In genomic region chr17:4530799-4531730, GRCh38 we compare ENCODE assay signal across 15 cellular contexts. TPM values are rescaled to one million over a fixed set of nuclear protein-coding genes. Genes with fewer than 3 reads are reported as not detected.
DNase-seq lines count a peak whose midpoint lies in the region; ATAC-seq, FAIRE-seq and TF ChIP-seq lines count a peak whose summit lies in the region.
"Had no signal": no experiment of that assay in that cellular context is flagged by ENCODE, and none has a peak within 500 bp of the region (broad histone marks: within the 10 kb centered on the region; RNA-seq: fewer than 3 reads in every experiment).

No MANE protein-coding gene starts in this region.

- H3K4me3 ChIP-seq in BLaER1 (no peak overlapping the region), K562 (no peak overlapping the region)
- H3K4me3 ChIP-seq: pancreas had no signal

- no peak for TF ChIP-seq POLR2A in K562 (conservative IDR thresholded peaks at IDR 0.05)

- DNase-seq in K562 (ENCODE audit: extremely low read depth in 1 of 4, low spot score in 3 of 4) (no peak), iris pigment epithelial cell (ENCODE audit: low read depth) (peak; percentile 16), pulmonary artery endothelial cell (ENCODE audit: low read depth, low spot score) (peak; percentile 97)
- DNase-seq in stimulated activated CD4-positive, alpha-beta T cell treated with anti-CD3 and anti-CD28 coated beads, Interleukin-15, amount 100 ng/mL, for 24 hours: no peak
- DNase-seq: CD8-positive, alpha-beta memory T cell; Kasumi-1; NCI-H1436; pancreas; stimulated activated naive CD8-positive, alpha-beta T cell treated with anti-CD3 and anti-CD28 coated beads, Interleukin-15, Interleukin-2, amounts not matched to agents 100 U/mL and 50 U/mL, for 24 hours had no signal

- H3K9me1 ChIP-seq in K562 (ENCODE audit: control insufficient read depth, insufficient read depth, low read length): no peaks in the 10 kb centered on the region

- H3K4me1 ChIP-seq in BLaER1 (peaks cover 78% of the 10 kb centered on the region), K562 (replicated peaks in 1 of 2; ENCODE audit: control insufficient read depth in 2 of 2, insufficient read depth in 2 of 2, low read length in 2 of 2) (peaks cover 0 to 36% of the 10 kb centered on the region in 2 experiments; a peak in 3 of 5 replicates)
- H3K4me1 ChIP-seq: pancreas had no signal

- H3K27me3 ChIP-seq in BLaER1 (no peaks in the 10 kb centered on the region), K562 (ENCODE audit: control insufficient read depth in 2 of 2, insufficient read depth in 2 of 2, low read length in 2 of 2) (peaks cover 0 to 22% of the 10 kb centered on the region in 2 experiments; a peak in 4 of 5 replicates)
- H3K27me3 ChIP-seq: pancreas had no signal

- ATAC-seq in K562 (no peak), HG02759 (IDR thresholded peaks at IDR 0.05; ENCODE audit: unreplicated experiment) (no peak), HG03025 (IDR thresholded peaks at IDR 0.05; ENCODE audit: low FRiP score, unreplicated experiment) (no peak), HG02981 (IDR thresholded peaks at IDR 0.05; ENCODE audit: unreplicated experiment) (no peak)
- ATAC-seq: pancreas; stimulated activated naive CD8-positive, alpha-beta T cell treated with anti-CD3 and anti-CD28 coated beads, Interleukin-15, Interleukin-2, amounts not matched to agents 100 U/mL and 50 U/mL, for 24 hours had no signal

- CTCF ChIA-PET in K562 (lab: Yijun Ruan, JAX; ENCODE audit: low intra/inter-chr PET ratio): no interaction called here

- H3K79me2 ChIP-seq in K562 (ENCODE audit: control insufficient read depth, insufficient read depth, low read length): no peaks in the 10 kb centered on the region

- POLR2A ChIA-PET in K562 (lab: Yijun Ruan, JAX): no interaction called here

- TF ChIP-seq EP300 in K562 (IDR thresholded peaks at IDR 0.05; ENCODE audit: low read length): no peak

- FAIRE-seq in K562 (lab: Jason Lieb, UNC): no peak
- FAIRE-seq: pancreas had no signal

- no peaks in the 10 kb centered on the region for H3K9me3 ChIP-seq in BLaER1
- H3K9me3 ChIP-seq in K562 (replicated peaks; ENCODE audit: control insufficient read depth, insufficient read depth, low read depth, low read length): no peaks in the 10 kb centered on the region
- H3K9me3 ChIP-seq: pancreas had no signal

- no peak for TF ChIP-seq CTCF in K562 (IDR thresholded peaks at IDR 0.05 in 2 of 3, conservative IDR thresholded peaks at IDR 0.05 in 1 of 3; ENCODE audit: insufficient read depth in 2 of 3, low read depth in 1 of 3, low read length in 3 of 3)

- in situ Hi-C loops in K562 (cut with MboI): no loop called here

- H3K36me3 ChIP-seq in BLaER1: peaks cover 11% of the 10 kb centered on the region; the same call in 1 of the 2 replicates
- H3K36me3 ChIP-seq in K562 (ENCODE audit: control insufficient read depth, insufficient read depth, low read length): no peaks in the 10 kb centered on the region
- H3K36me3 ChIP-seq: pancreas had no signal

- H4K20me1 ChIP-seq in BLaER1: peaks cover 12% of the 10 kb centered on the region; the same call in 1 of the 2 replicates
- H4K20me1 ChIP-seq in K562 (replicated peaks; ENCODE audit: control insufficient read depth, insufficient read depth, low read length): peaks cover 7% of the 10 kb centered on the region; the same call in 1 of the 2 replicates

- no TSS peak for BruUV-seq in K562 (replicated peaks; lab: Mats Ljungman, UMichigan)

- H3K9ac ChIP-seq in BLaER1 (no peak overlapping the region), K562 (ENCODE audit: insufficient read depth in 1 of 2, low read depth in 2 of 2, low read length in 2 of 2) (no peak overlapping the region; a peak in 1 of 4 replicates)

- H3K4me2 ChIP-seq in BLaER1 (peak overlapping the region; percentile 57), K562 (ENCODE audit: insufficient read depth, low read length) (no peak overlapping the region)

- WGBS in K562 (ENCODE audit: insufficient coverage, low coverage, missing lambda C conversion rate): 28% methylated on average over 22 of the region's 30 CpGs

- intact Hi-C loops in K562 (cut with micrococcal nuclease): no loop called here

- peak overlapping the region; percentile 26; the same call in 1 of the 2 replicates for H3K27ac ChIP-seq in BLaER1
- H3K27ac ChIP-seq in K562 (ENCODE audit: extremely low read depth, low read depth, low read length): no peak overlapping the region
- H3K27ac ChIP-seq: pancreas had no signal

- no peak for TF ChIP-seq RAD21 in K562 (CRISPR knock-in tag; conservative IDR thresholded peaks at IDR 0.05 in 1 of 2, IDR thresholded peaks at IDR 0.05 in 1 of 2)

- H2AFZ ChIP-seq in K562 (ENCODE audit: low read depth, low read length): no peak overlapping the region

RNA-seq across cellular contexts. Expression of gene MYBBP1A, which starts 24.1 kb away (rescaled TPM):
- total RNA-seq in K562 (2011; cell fraction: chromatin; rRNA removed; ENCODE audit: low replicate concordance): 95.2 and 270 TPM in 2 replicates
- 174 and 191 TPM in 2 replicates for total RNA-seq in K562 (2011; cell fraction: nucleolus; rRNA removed)
- total RNA-seq in K562 (2011; cell fraction: nucleoplasm; rRNA removed): 98.3 and 111 TPM in 2 replicates
- total RNA-seq in K562 (2014; rRNA removed) (109 and 132 TPM in 2 replicates), K562 (2014; rRNA removed; fragmentation: Illumina TruSeq; extraction: Trizol) (19.8 and 23.3 TPM in 2 replicates), K562 (2015; rRNA removed; fragmentation: Illumina TruSeq; extraction: Trizol) (47.2 and 47.6 TPM in 2 replicates), K562 (2021) (107 and 114 TPM in 2 replicates), pulmonary artery endothelial cell (64.8 and 76.2 TPM in 2 replicates)
- polyA plus RNA-seq in K562 (2011; rRNA removed) (17.7 and 32.4 TPM in 2 replicates), K562 (2014; fragmentation: Illumina TruSeq; extraction: Trizol) (70.7 and 73.8 TPM in 2 replicates), K562 (2014; fragmentation: Nextera tagmentation; extraction: Ambion mirVana) (1 to 10 TPM; 2.0 to 2.4 TPM), K562 (2014; rRNA removed) (69.7 and 77.2 TPM in 2 replicates)
- polyA plus RNA-seq in K562 (2011; cell fraction: cytosol; rRNA removed): 16.3 and 33.1 TPM in 2 replicates
- polyA plus RNA-seq in K562 (2011; cell fraction: nucleus; rRNA removed): 131 and 209 TPM in 2 replicates
- 37.2 and 61.4 TPM in 2 replicates for polyA plus RNA-seq in K562 (2012)
- polyA minus RNA-seq in K562 (2011; rRNA and poly(A)+ RNA removed): 23.5 and 30.7 TPM in 2 replicates
- polyA minus RNA-seq in K562 (2011; cell fraction: cytosol; rRNA and poly(A)+ RNA removed): 53.6 and 56.5 TPM in 2 replicates
- polyA minus RNA-seq in K562 (2011; cell fraction: nucleus; rRNA and poly(A)+ RNA removed): 54.6 and 62.6 TPM in 2 replicates

RNA-seq across cellular contexts. Expression of gene GGT6, which starts 29.3 kb away (rescaled TPM):
- total RNA-seq in K562 (2011; cell fraction: chromatin; rRNA removed; ENCODE audit: low replicate concordance): not detected in 2 replicates
- total RNA-seq in K562 (2011; cell fraction: nucleolus; rRNA removed): not detected in 2 replicates
- total RNA-seq in K562 (2011; cell fraction: nucleoplasm; rRNA removed): not detected in 2 replicates
- total RNA-seq in K562 (2014; rRNA removed) (not detected in 2 replicates), K562 (2014; rRNA removed; fragmentation: Illumina TruSeq; extraction: Trizol) (not detected in 2 replicates), K562 (2015; rRNA removed; fragmentation: Illumina TruSeq; extraction: Trizol) (not detected in 2 replicates), K562 (2021) (0.09 TPM in 1 of 2 replicates, not detected in the other), pulmonary artery endothelial cell (not detected in 2 replicates)
- polyA plus RNA-seq in K562 (2011; rRNA removed) (not detected in 2 replicates), K562 (2014; fragmentation: Illumina TruSeq; extraction: Trizol) (not detected in 2 replicates), K562 (2014; fragmentation: Nextera tagmentation; extraction: Ambion mirVana) (not detected), K562 (2014; rRNA removed) (0.42 TPM in 1 of 2 replicates, not detected in the other)
- polyA plus RNA-seq in K562 (2011; cell fraction: cytosol; rRNA removed): not detected in 2 replicates
- polyA plus RNA-seq in K562 (2011; cell fraction: nucleus; rRNA removed): not detected in 2 replicates
- polyA plus RNA-seq in K562 (2012): not detected in 2 replicates
- not detected in 2 replicates for polyA minus RNA-seq in K562 (2011; rRNA and poly(A)+ RNA removed)
- polyA minus RNA-seq in K562 (2011; cell fraction: cytosol; rRNA and poly(A)+ RNA removed): not detected in 2 replicates
- not detected in 2 replicates for polyA minus RNA-seq in K562 (2011; cell fraction: nucleus; rRNA and poly(A)+ RNA removed)
- total RNA-seq: CD8-positive, alpha-beta memory T cell; T-helper 2 cell treated with Interferon-gamma antibody and Interleukin-4, amounts not matched to agents 100 ng/mL and 5 ng/mL, for 36 hours had no signal
- polyA plus RNA-seq: AG04450; CD8-positive, alpha-beta memory T cell had no signal

RNA-seq across cellular contexts. Expression of gene SPNS2, which starts 32.4 kb away (rescaled TPM):
- not detected in 2 replicates for total RNA-seq in K562 (2011; cell fraction: chromatin; rRNA removed; ENCODE audit: low replicate concordance)
- not detected in 2 replicates for total RNA-seq in K562 (2011; cell fraction: nucleolus; rRNA removed)
- total RNA-seq in K562 (2011; cell fraction: nucleoplasm; rRNA removed): not detected in 2 replicates
- total RNA-seq in K562 (2014; rRNA removed) (not detected in 2 replicates), K562 (2014; rRNA removed; fragmentation: Illumina TruSeq; extraction: Trizol) (not detected in 2 replicates), K562 (2015; rRNA removed; fragmentation: Illumina TruSeq; extraction: Trizol) (not detected in 2 replicates), K562 (2021) (0.07 TPM in 1 of 2 replicates, not detected in the other), pulmonary artery endothelial cell (6.2 and 6.8 TPM in 2 replicates)
- polyA plus RNA-seq in K562 (2011; rRNA removed) (0.06 TPM in 1 of 2 replicates, not detected in the other), K562 (2014; fragmentation: Illumina TruSeq; extraction: Trizol) (not detected in 2 replicates), K562 (2014; fragmentation: Nextera tagmentation; extraction: Ambion mirVana) (not detected), K562 (2014; rRNA removed) (not detected in 2 replicates)
- polyA plus RNA-seq in K562 (2011; cell fraction: cytosol; rRNA removed): 0.03 and 0.07 TPM in 2 replicates
- polyA plus RNA-seq in K562 (2011; cell fraction: nucleus; rRNA removed): not detected in 2 replicates
- polyA plus RNA-seq in K562 (2012): 0.12 and 0.76 TPM in 2 replicates
- not detected in 2 replicates for polyA minus RNA-seq in K562 (2011; rRNA and poly(A)+ RNA removed)
- not detected in 2 replicates for polyA minus RNA-seq in K562 (2011; cell fraction: cytosol; rRNA and poly(A)+ RNA removed)
- polyA minus RNA-seq in K562 (2011; cell fraction: nucleus; rRNA and poly(A)+ RNA removed): not detected in 2 replicates
- polyA plus RNA-seq: AG04450 had no signal

RNA-seq across cellular contexts. Expression of gene SMTNL2, which starts 53.3 kb away (rescaled TPM):
- not detected in 2 replicates for total RNA-seq in K562 (2011; cell fraction: chromatin; rRNA removed; ENCODE audit: low replicate concordance)
- not detected in 2 replicates for total RNA-seq in K562 (2011; cell fraction: nucleolus; rRNA removed)
- total RNA-seq in K562 (2011; cell fraction: nucleoplasm; rRNA removed): not detected in 2 replicates
- total RNA-seq in K562 (2014; rRNA removed) (not detected in 2 replicates), K562 (2014; rRNA removed; fragmentation: Illumina TruSeq; extraction: Trizol) (not detected in 2 replicates), K562 (2015; rRNA removed; fragmentation: Illumina TruSeq; extraction: Trizol) (not detected in 2 replicates), K562 (2021) (not detected in 2 replicates), pulmonary artery endothelial cell (not detected in 2 replicates)
- polyA plus RNA-seq in K562 (2011; rRNA removed) (0.04 TPM in 1 of 2 replicates, not detected in the other), K562 (2014; fragmentation: Illumina TruSeq; extraction: Trizol) (not detected in 2 replicates), K562 (2014; fragmentation: Nextera tagmentation; extraction: Ambion mirVana) (not detected), K562 (2014; rRNA removed) (not detected in 2 replicates)
- not detected in 2 replicates for polyA plus RNA-seq in K562 (2011; cell fraction: cytosol; rRNA removed)
- polyA plus RNA-seq in K562 (2011; cell fraction: nucleus; rRNA removed): not detected in 2 replicates
- polyA plus RNA-seq in K562 (2012): not detected in 2 replicates
- not detected in 2 replicates for polyA minus RNA-seq in K562 (2011; rRNA and poly(A)+ RNA removed)
- polyA minus RNA-seq in K562 (2011; cell fraction: cytosol; rRNA and poly(A)+ RNA removed): not detected in 2 replicates
- polyA minus RNA-seq in K562 (2011; cell fraction: nucleus; rRNA and poly(A)+ RNA removed): not detected in 2 replicates
- total RNA-seq: CD8-positive, alpha-beta memory T cell; T-helper 2 cell treated with Interferon-gamma antibody and Interleukin-4, amounts not matched to agents 100 ng/mL and 5 ng/mL, for 36 hours had no signal
- polyA plus RNA-seq: CD8-positive, alpha-beta memory T cell had no signal

Comparison
In these comparisons a context has a peak if more than half of its experiments do, and no peak if none do; other contexts are left out.
1. DNase-seq: peak in iris pigment epithelial cell (single experiment) and pulmonary artery endothelial cell (single experiment); none in K562 (0 of 4) and stimulated activated CD4-positive, alpha-beta T cell treated with anti-CD3 and anti-CD28 coated beads, Interleukin-15, amount 100 ng/mL, for 24 hours (single experiment).